Comparison of ENCODE assay signal across 1 cellular context in genomic region chr16:8863594-8864424, GRCh38.
TF ChIP-seq lines count a peak whose summit lies in the region.

No MANE protein-coding gene starts in this region.

TF ChIP-seq in K562, 482 proteins besides CTCF, POLR2A, EP300 and RAD21 (continued from another document):
- no peak for TF ChIP-seq ZHX1 (conservative IDR thresholded peaks at IDR 0.05; ENCODE audit: low read length)
- no peak for TF ChIP-seq ELK1 (CRISPR knock-in tag; IDR thresholded peaks at IDR 0.05)
- no peak for TF ChIP-seq IRF1 (CRISPR knock-in tag; IDR thresholded peaks at IDR 0.05; ENCODE audit: borderline replicate concordance)
- TF ChIP-seq, protein P1, sequence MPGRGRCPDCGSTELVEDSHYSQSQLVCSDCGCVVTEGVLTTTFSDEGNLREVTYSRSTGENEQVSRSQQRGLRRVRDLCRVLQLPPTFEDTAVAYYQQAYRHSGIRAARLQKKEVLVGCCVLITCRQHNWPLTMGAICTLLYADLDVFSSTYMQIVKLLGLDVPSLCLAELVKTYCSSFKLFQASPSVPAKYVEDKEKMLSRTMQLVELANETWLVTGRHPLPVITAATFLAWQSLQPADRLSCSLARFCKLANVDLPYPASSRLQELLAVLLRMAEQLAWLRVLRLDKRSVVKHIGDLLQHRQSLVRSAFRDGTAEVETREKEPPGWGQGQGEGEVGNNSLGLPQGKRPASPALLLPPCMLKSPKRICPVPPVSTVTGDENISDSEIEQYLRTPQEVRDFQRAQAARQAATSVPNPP (IDR thresholded peaks at IDR 0.05; ENCODE audit: borderline replicate concordance, insufficient read depth, insufficient read length) = no peak
- 0 out of 2 replicates have a peak, but pooled peaks have one; percentile 11 for TF ChIP-seq SUPT5H (IDR thresholded peaks at IDR 0.05)
- no peak for TF ChIP-seq RCOR1 (IDR thresholded peaks at IDR 0.05; ENCODE audit: borderline replicate concordance in 1 of 2, low read depth in 2 of 2, low read length in 2 of 2)
- TF ChIP-seq ARID2 (IDR thresholded peaks at IDR 0.05) = no peak
- TF ChIP-seq, protein P2, sequence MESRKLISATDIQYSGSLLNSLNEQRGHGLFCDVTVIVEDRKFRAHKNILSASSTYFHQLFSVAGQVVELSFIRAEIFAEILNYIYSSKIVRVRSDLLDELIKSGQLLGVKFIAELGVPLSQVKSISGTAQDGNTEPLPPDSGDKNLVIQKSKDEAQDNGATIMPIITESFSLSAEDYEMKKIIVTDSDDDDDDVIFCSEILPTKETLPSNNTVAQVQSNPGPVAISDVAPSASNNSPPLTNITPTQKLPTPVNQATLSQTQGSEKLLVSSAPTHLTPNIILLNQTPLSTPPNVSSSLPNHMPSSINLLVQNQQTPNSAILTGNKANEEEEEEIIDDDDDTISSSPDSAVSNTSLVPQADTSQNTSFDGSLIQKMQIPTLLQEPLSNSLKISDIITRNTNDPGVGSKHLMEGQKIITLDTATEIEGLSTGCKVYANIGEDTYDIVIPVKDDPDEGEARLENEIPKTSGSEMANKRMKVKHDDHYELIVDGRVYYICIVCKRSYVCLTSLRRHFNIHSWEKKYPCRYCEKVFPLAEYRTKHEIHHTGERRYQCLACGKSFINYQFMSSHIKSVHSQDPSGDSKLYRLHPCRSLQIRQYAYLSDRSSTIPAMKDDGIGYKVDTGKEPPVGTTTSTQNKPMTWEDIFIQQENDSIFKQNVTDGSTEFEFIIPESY (CRISPR knock-in tag; IDR thresholded peaks at IDR 0.05) = peak; percentile 27; the same call in 1 of the 2 replicates
- TF ChIP-seq NRF1 (conservative IDR thresholded peaks at IDR 0.05 in 1 of 2, IDR thresholded peaks at IDR 0.05 in 1 of 2) = no peak
- TF ChIP-seq RFX1 (IDR thresholded peaks at IDR 0.05) = no peak
- TF ChIP-seq DDX20 (tag; IDR thresholded peaks at IDR 0.05; ENCODE audit: low read depth) = no peak
- TF ChIP-seq KLF16 (IDR thresholded peaks at IDR 0.05) = no peak
- no peak for TF ChIP-seq ELF1 (tag; IDR thresholded peaks at IDR 0.05)
- TF ChIP-seq BRD9 (IDR thresholded peaks at IDR 0.05; ENCODE audit: low read depth, partially characterized antibody) = no peak
- TF ChIP-seq ZNF507 (tag; conservative IDR thresholded peaks at IDR 0.05) = no peak
- TF ChIP-seq NCOA2 (IDR thresholded peaks at IDR 0.05; ENCODE audit: partially characterized antibody in 2 of 2) = no peak
- TF ChIP-seq ZEB2 (IDR thresholded peaks at IDR 0.05) = no peak
- TF ChIP-seq HNRNPLL (IDR thresholded peaks at IDR 0.05; ENCODE audit: low read depth, low read length, poor library complexity, severe bottlenecking) = no peak
- TF ChIP-seq ZBTB5 (IDR thresholded peaks at IDR 0.05) = no peak
- no peak for TF ChIP-seq ZNF584 (CRISPR knock-in tag; IDR thresholded peaks at IDR 0.05; ENCODE audit: low read depth)
- no peak for TF ChIP-seq L3MBTL2 (IDR thresholded peaks at IDR 0.05)
- TF ChIP-seq RNF2 (IDR thresholded peaks at IDR 0.05) = no peak
- TF ChIP-seq ZNF280B (CRISPR knock-in tag; IDR thresholded peaks at IDR 0.05) = no peak
- TF ChIP-seq EHMT2 (IDR thresholded peaks at IDR 0.05) = no peak
- TF ChIP-seq SMC3 (conservative IDR thresholded peaks at IDR 0.05; ENCODE audit: insufficient read depth, low read depth, low read length) = 0 out of 2 replicates have a peak, but pooled peaks have one; percentile 19
- TF ChIP-seq GATA2 (CRISPR knock-in tag; IDR thresholded peaks at IDR 0.05) = no peak; the same call in 1 of the 2 replicates
- no peak for TF ChIP-seq HMG20A (CRISPR knock-in tag; conservative IDR thresholded peaks at IDR 0.05)
- TF ChIP-seq HEY1 (CRISPR knock-in tag; IDR thresholded peaks at IDR 0.05; ENCODE audit: borderline replicate concordance) = no peak
- no peak for TF ChIP-seq GABPB1 (CRISPR knock-in tag; IDR thresholded peaks at IDR 0.05)
- TF ChIP-seq ZNF395 (CRISPR knock-in tag; IDR thresholded peaks at IDR 0.05) = no peak
- no peak for TF ChIP-seq POLR2AphosphoS2 (IDR thresholded peaks at IDR 0.05; ENCODE audit: low read length)
